In the genomic region with DNA sequence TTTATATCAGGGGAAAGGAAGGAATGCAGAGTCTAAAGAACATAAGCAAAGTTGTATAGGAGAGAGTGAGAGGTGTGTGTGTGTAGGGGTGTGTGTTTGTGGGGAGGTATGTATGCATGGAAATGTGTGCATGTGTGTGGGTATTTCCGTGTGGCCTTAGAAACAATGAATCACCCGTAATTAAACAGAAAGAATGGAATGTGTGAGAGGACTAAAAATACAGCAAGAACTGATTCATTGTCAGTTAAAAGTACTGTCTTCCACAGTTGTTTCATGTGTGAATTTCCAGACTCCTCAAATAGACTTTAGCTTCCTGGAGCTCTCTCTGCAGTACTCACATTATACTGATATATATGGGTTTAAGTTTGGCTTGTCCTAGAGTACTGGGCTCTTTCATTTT, we compare ENCODE assay signal across 18 cellular contexts.
DNase-seq lines count a peak whose midpoint lies in the region; TF ChIP-seq lines count a peak whose summit lies in the region.
"Had no signal": no experiment of that assay in that cellular context is flagged by ENCODE, and none has a peak within 500 bp of the region (broad histone marks: within the 10 kb centered on the region; RNA-seq: fewer than 3 reads in every experiment).

No MANE protein-coding gene starts in this region.

- TF ChIP-seq POLR2A in esophagus muscularis mucosa (IDR thresholded peaks at IDR 0.05; ENCODE audit: low read depth), result no peak

- DNase-seq in AG10803 (ENCODE audit: low read depth) (peak; percentile 79), HK-2 (ENCODE audit: unreplicated experiment) (peak; percentile 3), amniotic epithelial cell (ENCODE audit: low read depth) (peak; percentile 9), left kidney (ENCODE audit: low read depth, low spot score) (peak; percentile 3), left ventricle myocardium inferior (no peak), esophagus muscularis mucosa (ENCODE audit: extremely low spot score) (no peak), T-helper 1 cell (no peak), dermis blood vessel endothelial cell (no peak)
- DNase-seq: activated B cell treated with CpG ODN at 0.5 μM for 24 hours; activated CD8-positive, alpha-beta memory T cell treated with anti-CD3 and anti-CD28 coated beads for 24 hours; activated naive CD8-positive, alpha-beta T cell treated with anti-CD3 and anti-CD28 coated beads, Interleukin-2, amount 10 ng/mL, durations not matched to agents 7 days and 5 days; effector memory CD4-positive, alpha-beta T cell; H7; NCI-H146; NCI-H446 treated with DMSO at 0.1 percent for 48 hours; ovary; stimulated activated CD4-positive, alpha-beta T cell treated with anti-CD3 and anti-CD28 coated beads, Interleukin-4, amount 100 ng/mL, for 1 hour had no signal

- WGBS in esophagus muscularis mucosa, result 33% methylated on average over 2 of the region's 2 CpGs

- TF ChIP-seq CTCF in AG10803 (conservative IDR thresholded peaks at IDR 0.05; ENCODE audit: low read length), result no peak
- TF ChIP-seq CTCF in left ventricle myocardium inferior (IDR thresholded peaks at IDR 0.05; ENCODE audit: borderline replicate concordance), result no peak
- TF ChIP-seq CTCF in esophagus muscularis mucosa (IDR thresholded peaks at IDR 0.05), result no peak

- H3K4me3 ChIP-seq in AG10803 (ENCODE audit: low read length) (no peak overlapping the region), left ventricle myocardium inferior (no peak overlapping the region), esophagus muscularis mucosa (no peak overlapping the region)
- H3K4me3 ChIP-seq: ovary, suprapubic skin had no signal

- no peaks in the 10 kb centered on the region for H3K9me3 ChIP-seq in left ventricle myocardium inferior (replicated peaks)
- H3K9me3 ChIP-seq in esophagus muscularis mucosa, result no peaks in the 10 kb centered on the region
- H3K9me3 ChIP-seq: ovary, suprapubic skin had no signal

- H3K36me3 ChIP-seq in left ventricle myocardium inferior (no peaks in the 10 kb centered on the region), esophagus muscularis mucosa (no peaks in the 10 kb centered on the region)
- H3K36me3 ChIP-seq: ovary, suprapubic skin had no signal

- intact Hi-C loops in left ventricle myocardium inferior (cut with micrococcal nuclease), result no loop called here
- intact Hi-C loops in esophagus muscularis mucosa (cut with DNase I), result no loop called here

- H3K4me1 ChIP-seq in left ventricle myocardium inferior (no peaks in the 10 kb centered on the region), esophagus muscularis mucosa (no peaks in the 10 kb centered on the region)
- H3K4me1 ChIP-seq: suprapubic skin had no signal

- TF ChIP-seq EP300 in esophagus muscularis mucosa (IDR thresholded peaks at IDR 0.05), result no peak

- H3K27me3 ChIP-seq in left ventricle myocardium inferior (ENCODE audit: low read depth) (no peaks in the 10 kb centered on the region), esophagus muscularis mucosa (peaks cover 0 to 2% (median 0%) of the 10 kb centered on the region in 4 donors)
- H3K27me3 ChIP-seq: ovary, suprapubic skin had no signal

- H3K27ac ChIP-seq in left ventricle myocardium inferior (replicated peaks) (no peak overlapping the region), esophagus muscularis mucosa (replicated peaks in 1 of 4) (no peak overlapping the region)
- H3K27ac ChIP-seq: ovary, suprapubic skin had no signal

Comparison
In these comparisons a context has a peak if more than half of its experiments do, and no peak if none do; other contexts are left out.
1. DNase-seq: peak in AG10803 (single experiment), HK-2 (single experiment), amniotic epithelial cell (single experiment) and left kidney (single experiment); none in left ventricle myocardium inferior (single experiment), esophagus muscularis mucosa (single experiment), T-helper 1 cell (0 of 5) and dermis blood vessel endothelial cell (single experiment).